ENCODE assay signal across 19 cellular contexts in the genomic region with DNA sequence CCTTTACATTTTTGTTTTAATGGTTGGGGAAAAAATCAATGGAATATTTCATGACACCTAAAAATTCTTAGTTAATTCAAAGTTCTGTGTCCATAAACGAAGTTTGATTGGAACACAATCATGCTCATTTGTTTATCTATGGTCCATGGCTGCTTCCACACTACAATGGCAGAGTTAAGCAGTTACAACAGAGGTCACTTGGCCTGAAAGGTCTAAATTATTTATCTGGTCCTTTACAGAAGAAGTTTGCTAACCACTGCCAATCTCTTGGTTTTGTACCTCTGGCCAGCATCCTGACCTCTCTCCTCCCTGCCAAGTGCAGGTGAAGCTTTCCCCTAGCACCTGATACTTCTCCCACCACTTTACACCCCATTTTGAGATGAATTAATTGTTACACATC.
DNase-seq lines count a peak whose midpoint lies in the region; ATAC-seq, FAIRE-seq and TF ChIP-seq lines count a peak whose summit lies in the region.
"Had no signal": no experiment of that assay in that cellular context is flagged by ENCODE, and none has a peak within 500 bp of the region (broad histone marks: within the 10 kb centered on the region; RNA-seq: fewer than 3 reads in every experiment).

No MANE protein-coding gene starts in this region.

- DNase-seq in CD4-positive, CD25-positive, alpha-beta regulatory T cell = no peak
- DNase-seq in GM19239 (ENCODE audit: insufficient read length, low spot score) = no peak
- DNase-seq in WTC11 (ENCODE audit: low spot score) = no peak
- no peak for DNase-seq in memory B cell (ENCODE audit: low spot score in 2 of 2)
- no peak for DNase-seq in ACHN
- no peak for DNase-seq in NCI-H146 (lab: John Stamatoyannopoulos, UW)
- DNase-seq in suprapubic skin (ENCODE audit: low spot score in 2 of 2) = no peak
- no peak for DNase-seq in H4 (ENCODE audit: low spot score)
- DNase-seq: CD4-positive, alpha-beta T cell; COR-L47; GDM1; HCEC 1CT; MV-4-11; NCI-H1930; NCI-H2227 treated with DMSO at 0.1 percent for 48 hours; NCI-H510A; NK-92 treated with Interleukin-12 subunit alpha and Interleukin-12 subunit beta, amount 100 ng/mL, for 24 hours; SJCRH30; T-cell had no signal

- ATAC-seq in CD4-positive, CD25-positive, alpha-beta regulatory T cell (ENCODE audit: low read depth in 2 of 2) = no peak
- ATAC-seq in WTC11 (no peak), memory B cell (ENCODE audit: low read depth) (no peak)
- ATAC-seq: T-cell had no signal

- no peaks in the 10 kb centered on the region for H3K4me1 ChIP-seq in CD4-positive, CD25-positive, alpha-beta regulatory T cell (ENCODE audit: control insufficient read depth, insufficient read depth, low read length, poor library complexity, severe bottlenecking)
- no peaks in the 10 kb centered on the region for H3K4me1 ChIP-seq in suprapubic skin
- H3K4me1 ChIP-seq: SJCRH30 had no signal

- peaks cover 2% of the 10 kb centered on the region for H3K36me3 ChIP-seq in CD4-positive, CD25-positive, alpha-beta regulatory T cell (ENCODE audit: control insufficient read depth, insufficient read depth, low read length)
- no peaks in the 10 kb centered on the region for H3K36me3 ChIP-seq in suprapubic skin

- H3K4me3 Mint-ChIP-seq in CD4-positive, CD25-positive, alpha-beta regulatory T cell = no peak overlapping the region
- no peak overlapping the region for H3K4me3 Mint-ChIP-seq in WTC11
- H3K4me3 Mint-ChIP-seq in memory B cell = no peak overlapping the region
- H3K4me3 Mint-ChIP-seq: CD4-positive, alpha-beta T cell; T-cell had no signal

- TF ChIP-seq CTCF in WTC11 (IDR thresholded peaks at IDR 0.05) = no peak
- TF ChIP-seq CTCF in suprapubic skin (IDR thresholded peaks at IDR 0.05) = no peak

- TF ChIP-seq EP300 in suprapubic skin (IDR thresholded peaks at IDR 0.05) = no peak

- CTCF ChIA-PET in WTC11 (lab: Charles Lee) = interaction anchor here (1.8 kb wide), 1 partner anchor 48 kb away, joined by 4 read pairs; no protein-coding TSS in a partner anchor

- in situ Hi-C loops in ACHN (cut with HindIII; ENCODE audit: low pct_ligation_motif_present, low pct_unique_long_range_greater_than_20kb, low sequenced_read_pairs) = no loop called here

- WGBS in suprapubic skin = 80% methylated on average over 1 of the region's 1 CpG

- TF ChIP-seq POLR2A in suprapubic skin (IDR thresholded peaks at IDR 0.05) = no peak

- peaks cover 28 to 70% (median 45%) of the 10 kb centered on the region in 4 donors for H3K4me1 Mint-ChIP-seq in CD4-positive, CD25-positive, alpha-beta regulatory T cell
- peaks cover 15% of the 10 kb centered on the region for H3K4me1 Mint-ChIP-seq in WTC11
- peaks cover 43% of the 10 kb centered on the region for H3K4me1 Mint-ChIP-seq in memory B cell

- POLR2A ChIA-PET in WTC11 (lab: Charles Lee) = interaction anchor here (0.6 kb wide), 1 partner anchor 39 kb away, joined by 3 read pairs; no protein-coding TSS in a partner anchor

- H3K9me3 ChIP-seq in CD4-positive, CD25-positive, alpha-beta regulatory T cell (ENCODE audit: control insufficient read depth in 2 of 2, low read length in 2 of 2) = no peaks in the 10 kb centered on the region
- no peaks in the 10 kb centered on the region for H3K9me3 ChIP-seq in suprapubic skin
- H3K9me3 ChIP-seq: SJCRH30 had no signal

- H3K27ac ChIP-seq in CD4-positive, CD25-positive, alpha-beta regulatory T cell (ENCODE audit: insufficient read depth, low read length, poor library complexity, severe bottlenecking) = no peak overlapping the region
- H3K27ac ChIP-seq in suprapubic skin = no peak overlapping the region
- H3K27ac ChIP-seq: SJCRH30 had no signal

- H3K9me3 Mint-ChIP-seq in CD4-positive, CD25-positive, alpha-beta regulatory T cell = peaks cover 0 to 4% (median 0%) of the 10 kb centered on the region in 7 donors
- H3K9me3 Mint-ChIP-seq in WTC11 = no peaks in the 10 kb centered on the region
- no peaks in the 10 kb centered on the region for H3K9me3 Mint-ChIP-seq in memory B cell
- H3K9me3 Mint-ChIP-seq: CD4-positive, alpha-beta T cell; T-cell had no signal

- FAIRE-seq in GM19239 (lab: Jason Lieb, UNC) = peak; percentile 21

- peak overlapping the region; percentile 29 to 79 (median 41) for H3K27ac Mint-ChIP-seq in CD4-positive, CD25-positive, alpha-beta regulatory T cell
- H3K27ac Mint-ChIP-seq in WTC11 (peak overlapping the region; percentile 87), memory B cell (peak overlapping the region; percentile 28)
- H3K27ac Mint-ChIP-seq: CD4-positive, alpha-beta T cell; T-cell had no signal

- H3K27me3 Mint-ChIP-seq in CD4-positive, CD25-positive, alpha-beta regulatory T cell = no peaks in the 10 kb centered on the region
- H3K27me3 Mint-ChIP-seq in WTC11 (ENCODE audit: low read depth) (no peaks in the 10 kb centered on the region), memory B cell (no peaks in the 10 kb centered on the region)
- H3K27me3 Mint-ChIP-seq: CD4-positive, alpha-beta T cell; T-cell had no signal

- no peak overlapping the region for H3K4me3 ChIP-seq in CD4-positive, CD25-positive, alpha-beta regulatory T cell (ENCODE audit: low read depth, low read length)
- H3K4me3 ChIP-seq in suprapubic skin = no peak overlapping the region
- H3K4me3 ChIP-seq: SJCRH30 had no signal

- H3K36me3 Mint-ChIP-seq in CD4-positive, CD25-positive, alpha-beta regulatory T cell = peaks cover 13% of the 10 kb centered on the region
- H3K36me3 Mint-ChIP-seq in WTC11 (no peaks in the 10 kb centered on the region), memory B cell (peaks cover 4% of the 10 kb centered on the region)

- H3K27me3 ChIP-seq in CD4-positive, CD25-positive, alpha-beta regulatory T cell (ENCODE audit: control insufficient read depth, insufficient read depth, low read length) = no peaks in the 10 kb centered on the region
- no peaks in the 10 kb centered on the region for H3K27me3 ChIP-seq in suprapubic skin
- H3K27me3 ChIP-seq: SJCRH30 had no signal

TF ChIP-seq in WTC11, 78 proteins besides CTCF, POLR2A, EP300 and RAD21:
- TF ChIP-seq FOXJ3 (CRISPR knock-in tag; IDR thresholded peaks at IDR 0.05; ENCODE audit: borderline replicate concordance) (no peak), NFE2L1 (CRISPR knock-in tag; IDR thresholded peaks at IDR 0.05) (no peak)

Comparison
In these comparisons a context has a peak if more than half of its experiments do, and no peak if none do; other contexts are left out.
1. H3K27ac Mint-ChIP-seq: peak in every context shown above with its lines; median percentile 87 in WTC11; 41 in CD4-positive, CD25-positive, alpha-beta regulatory T cell; 28 in memory B cell.